In genomic region chr2:45610281-45611019, GRCh38 we compare ENCODE assay signal across 2 cellular contexts.
TF ChIP-seq lines count a peak whose summit lies in the region.

No MANE protein-coding gene starts in this region.

TF ChIP-seq in HEK293, 187 proteins besides CTCF, POLR2A, EP300 and RAD21 (continued from another document):
- TF ChIP-seq PRDM10 (tag by site-specific recombination; IDR thresholded peaks at IDR 0.05): peak; percentile 42; the same call in 1 of the 2 replicates
- TF ChIP-seq SP7 (tag by site-specific recombination; IDR thresholded peaks at IDR 0.05): peak; percentile 32; the same call in 1 of the 2 replicates
- peak; percentile 58; the same call in 1 of the 2 replicates for TF ChIP-seq ZNF600 (tag by site-specific recombination; IDR thresholded peaks at IDR 0.05)
- TF ChIP-seq IKZF3 (tag by site-specific recombination; IDR thresholded peaks at IDR 0.05): peak; percentile 84
- peak; percentile 100 for TF ChIP-seq BCL6B (tag by site-specific recombination; IDR thresholded peaks at IDR 0.05)
- no peak for TF ChIP-seq SP2 (tag by site-specific recombination; IDR thresholded peaks at IDR 0.05)
- peak; percentile 94 for TF ChIP-seq ZNF335 (tag by site-specific recombination; conservative IDR thresholded peaks at IDR 0.05)
- TF ChIP-seq ZNF366 (tag by site-specific recombination; conservative IDR thresholded peaks at IDR 0.05): peak; percentile 39; the same call in 1 of the 2 replicates
- TF ChIP-seq ZNF18 (tag by site-specific recombination; IDR thresholded peaks at IDR 0.05): peak; percentile 55; the same call in 1 of the 2 replicates
- no peak for TF ChIP-seq ZNF248 (tag by site-specific recombination; IDR thresholded peaks at IDR 0.05)

TF ChIP-seq in SK-N-SH, 30 proteins besides CTCF, POLR2A, EP300 and RAD21 (continued from another document):
- TF ChIP-seq MXI1 (IDR thresholded peaks at IDR 0.05; ENCODE audit: low read depth, low read length) (peak; percentile 73; the same call in 1 of the 2 replicates), ELF1 (IDR thresholded peaks at IDR 0.05) (no peak), TEAD4 (IDR thresholded peaks at IDR 0.05; ENCODE audit: borderline replicate concordance, insufficient read depth) (no peak), REST (IDR thresholded peaks at IDR 0.05; ENCODE audit: low read depth, low read length) (no peak), SIN3A (IDR thresholded peaks at IDR 0.05; ENCODE audit: borderline replicate concordance, low read depth, low read length) (peak; percentile 80; the same call in 1 of the 2 replicates), YY1 (IDR thresholded peaks at IDR 0.05; ENCODE audit: low read depth) (no peak), NFIC (IDR thresholded peaks at IDR 0.05; ENCODE audit: borderline replicate concordance) (no peak), MEF2A (IDR thresholded peaks at IDR 0.05; ENCODE audit: borderline replicate concordance, low read depth) (no peak), RFX5 (IDR thresholded peaks at IDR 0.05; ENCODE audit: low read length) (0 out of 2 replicates have a peak, but pooled peaks have one; percentile 27), POLR2AphosphoS5 (IDR thresholded peaks at IDR 0.05; ENCODE audit: low read depth, low read length) (peak; percentile 18; the same call in 1 of the 2 replicates), SMC3 (IDR thresholded peaks at IDR 0.05; ENCODE audit: low read depth, low read length) (peak; percentile 17; the same call in 1 of the 2 replicates), NRF1 (IDR thresholded peaks at IDR 0.05; ENCODE audit: low read depth, low read length) (no peak), EZH2phosphoT487 (IDR thresholded peaks at IDR 0.05; ENCODE audit: borderline replicate concordance, low read depth) (no peak), GATA2 (CRISPR knock-in tag; IDR thresholded peaks at IDR 0.05) (no peak), FOSL2 (IDR thresholded peaks at IDR 0.05; ENCODE audit: borderline replicate concordance, low read depth) (no peak), IRF3 (IDR thresholded peaks at IDR 0.05; ENCODE audit: low read depth, low read length) (no peak), MAX (IDR thresholded peaks at IDR 0.05; ENCODE audit: low read depth) (peak; percentile 24; the same call in 1 of the 2 replicates), FOXM1 (IDR thresholded peaks at IDR 0.05; ENCODE audit: low read depth) (no peak), PBX3 (IDR thresholded peaks at IDR 0.05) (no peak)
TF ChIP-seq in SK-N-SH: peak in this region for 11.
